8 cellular contexts compared by ENCODE assay signal in genomic region chr4:151407466-151408379, GRCh38. TPM values are rescaled to one million over a fixed set of nuclear protein-coding genes. Genes with fewer than 3 reads are reported as not detected.
DNase-seq lines count a peak whose midpoint lies in the region; ATAC-seq and TF ChIP-seq lines count a peak whose summit lies in the region.

No MANE protein-coding gene starts in this region.

- no peaks in the 10 kb centered on the region for H3K27me3 Mint-ChIP-seq in chondrocyte (ENCODE audit: low read depth)

- no peak for TF ChIP-seq POLR2A in testis (IDR thresholded peaks at IDR 0.05)

- H3K36me3 ChIP-seq in SK-N-MC (ENCODE audit: insufficient read depth, low read length) (no peaks in the 10 kb centered on the region), testis (ENCODE audit: low read depth, missing control alignments) (no peaks in the 10 kb centered on the region)

- H3K4me1 Mint-ChIP-seq in chondrocyte (ENCODE audit: low read depth), result peaks cover 16% of the 10 kb centered on the region

- H3K4me3 ChIP-seq in AG09309 (ENCODE audit: control insufficient read depth, low read depth, low read length) (peak overlapping the region; percentile 60), SK-N-MC (peak overlapping the region; percentile 77), testis (peak overlapping the region; percentile 52 to 59)

- H3K27ac ChIP-seq in SK-N-MC, result no peak overlapping the region
- H3K27ac ChIP-seq in testis, result peak overlapping the region in 1 of 2 donors; percentile 8

- H3K9me3 Mint-ChIP-seq in chondrocyte (ENCODE audit: low read depth), result no peaks in the 10 kb centered on the region

- no peak overlapping the region for H3K9ac ChIP-seq in SK-N-MC (ENCODE audit: insufficient read length)

- no peaks in the 10 kb centered on the region for H3K36me3 Mint-ChIP-seq in chondrocyte (ENCODE audit: low read depth)

- TF ChIP-seq CTCF in AG09309 (IDR thresholded peaks at IDR 0.05; ENCODE audit: control insufficient read depth, insufficient read depth, low read depth, low read length, missing control alignments), result no peak
- no peak for TF ChIP-seq CTCF in chondrocyte (IDR thresholded peaks at IDR 0.05)
- TF ChIP-seq CTCF in testis (IDR thresholded peaks at IDR 0.05), result no peak

- no peak for DNase-seq in AG09309 (ENCODE audit: low read depth)
- no peak for DNase-seq in SK-N-MC (ENCODE audit: low read depth, low spot score)
- DNase-seq in chondrocyte (ENCODE audit: low spot score), result no peak
- DNase-seq in medulla oblongata (ENCODE audit: extremely low spot score), result peak; percentile 63
- DNase-seq in testis, result peak; percentile 17
- no peak for DNase-seq in NCI-H2171 (lab: John Stamatoyannopoulos, UW)

- ATAC-seq in GM18873 (IDR thresholded peaks at IDR 0.05; ENCODE audit: low FRiP score, unreplicated experiment) (peak; percentile 70), HG03064 (IDR thresholded peaks at IDR 0.05; ENCODE audit: low read depth, unreplicated experiment) (peak; percentile 86)

- peak overlapping the region; percentile 84 for H3K27ac Mint-ChIP-seq in chondrocyte (ENCODE audit: unreplicated experiment)

- no peaks in the 10 kb centered on the region for H3K27me3 ChIP-seq in testis

- WGBS in testis, 2 donors, result 29 to 30% methylated on average over 27 to 29 of the region's 29 CpGs

- no peaks in the 10 kb centered on the region for H3K9me3 ChIP-seq in SK-N-MC (ENCODE audit: low read depth, low read length)
- no peaks in the 10 kb centered on the region for H3K9me3 ChIP-seq in testis

- intact Hi-C loops in testis (cut with DNase I; ENCODE audit: low total_unique reads), result no loop called here

- H3K4me1 ChIP-seq in testis, result peaks cover 5% of the 10 kb centered on the region

- peak overlapping the region; percentile 79 for H3K4me3 Mint-ChIP-seq in chondrocyte (ENCODE audit: unreplicated experiment)

RNA-seq across cellular contexts. Expression of gene FHIP1A, which starts 1.3 kb away (rescaled TPM):
- total RNA-seq in chondrocyte, result 1.7 to 4.8 TPM (median 1.8 TPM) in 3 replicates
- total RNA-seq in testis, result 10 to 100 TPM; 13.1 to 16.2 TPM
- polyA plus RNA-seq in testis (ENCODE audit: insufficient read depth, low read depth, low replicate concordance), result 5.7 TPM

Comparison
In these comparisons a context has a peak if more than half of its experiments do, and no peak if none do; other contexts are left out.
1. DNase-seq: peak in medulla oblongata (single experiment) and testis (single experiment); none in AG09309 (single experiment), SK-N-MC (single experiment), chondrocyte (single experiment) and NCI-H2171 (single experiment).
2. Peak in every context shown above with its lines, with median percentiles within 50 percentile points of each other: H3K4me3 ChIP-seq.